ENCODE assay signal across 10 cellular contexts in the genomic region with DNA sequence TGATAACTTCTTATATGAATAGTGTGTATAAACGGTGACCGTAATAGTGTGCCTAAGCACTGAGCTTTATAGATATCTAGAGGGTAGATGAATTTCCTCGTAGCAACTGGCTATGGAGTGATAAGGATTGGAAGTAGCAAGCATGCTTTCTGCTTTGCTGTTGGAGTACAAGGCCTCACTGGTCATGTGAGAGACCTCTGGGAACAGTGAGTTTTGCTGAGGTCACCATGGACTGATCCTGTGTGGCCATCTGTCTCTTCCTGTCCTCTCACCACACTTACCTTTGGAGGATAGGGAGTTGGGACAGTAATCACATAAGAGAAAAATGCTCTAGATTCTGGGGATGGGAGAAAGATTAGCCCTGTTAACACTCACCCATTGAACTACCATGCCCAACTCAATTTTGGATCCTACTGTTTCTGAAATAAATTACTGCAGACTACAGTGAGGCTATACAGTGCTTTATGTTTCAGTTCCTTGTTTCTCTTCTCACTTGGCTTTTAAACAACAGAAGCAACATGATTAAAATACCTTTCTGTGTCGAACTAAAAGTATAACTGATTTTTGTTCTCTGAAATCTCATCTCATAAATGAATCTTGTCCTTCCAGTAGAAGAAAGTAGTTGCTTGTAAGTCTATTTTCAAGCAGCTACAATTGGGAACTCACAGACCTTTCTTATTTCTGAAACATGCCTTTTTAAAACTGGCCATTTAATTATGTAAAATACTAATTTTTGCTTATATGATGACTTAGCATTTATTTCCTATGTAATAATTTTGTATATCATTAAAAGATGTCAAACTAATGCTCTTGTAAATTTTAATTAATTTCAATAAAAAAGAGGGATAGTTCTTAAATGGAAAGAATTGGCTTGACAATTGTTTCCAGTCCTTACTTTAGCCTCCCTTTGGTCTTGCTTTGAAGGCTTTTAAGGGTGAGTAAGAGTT. TPM values are rescaled to one million over a fixed set of nuclear protein-coding genes. Genes with fewer than 3 reads are reported as not detected.
DNase-seq lines count a peak whose midpoint lies in the region; ATAC-seq and TF ChIP-seq lines count a peak whose summit lies in the region.
"Had no signal": no experiment of that assay in that cellular context is flagged by ENCODE, and none has a peak within 500 bp of the region (broad histone marks: within the 10 kb centered on the region; RNA-seq: fewer than 3 reads in every experiment).

No MANE protein-coding gene starts in this region.

- H2AFZ ChIP-seq in osteoblast (ENCODE audit: low read length), result no peak overlapping the region

- H3K9me3 ChIP-seq in osteoblast (ENCODE audit: low read depth, low read length) (no peaks in the 10 kb centered on the region), Caco-2 (no peaks in the 10 kb centered on the region), aorta (ENCODE audit: control insufficient read depth, low read length) (no peaks in the 10 kb centered on the region)
- H3K9me3 ChIP-seq in effector memory CD4-positive, alpha-beta T cell (ENCODE audit: control insufficient read depth, low read length), result no peaks in the 10 kb centered on the region

- H3K4me3 ChIP-seq in osteoblast (ENCODE audit: insufficient read depth, low read length) (no peak overlapping the region), Caco-2 (ENCODE audit: low read depth, low read length) (no peak overlapping the region), aorta (ENCODE audit: low read length in 2 of 2) (no peak overlapping the region)
- H3K4me3 ChIP-seq in effector memory CD4-positive, alpha-beta T cell (ENCODE audit: insufficient read depth, low read depth, low read length, poor library complexity, severe bottlenecking), result no peak overlapping the region

- H3K27ac Mint-ChIP-seq in Caco-2 (ENCODE audit: unreplicated experiment), result no peak overlapping the region

- ATAC-seq in GM18870 (IDR thresholded peaks at IDR 0.05; ENCODE audit: unreplicated experiment) (peak; percentile 81), GM21723 (IDR thresholded peaks at IDR 0.05; ENCODE audit: unreplicated experiment) (peak; percentile 90), HG03460 (IDR thresholded peaks at IDR 0.05; ENCODE audit: unreplicated experiment) (peak; percentile 78), aorta (ENCODE audit: low FRiP score) (no peak)

- H3K27ac ChIP-seq in osteoblast (ENCODE audit: low read depth, low read length), result no peak overlapping the region
- H3K27ac ChIP-seq in effector memory CD4-positive, alpha-beta T cell (ENCODE audit: insufficient read depth, low read length, poor library complexity, severe bottlenecking), result no peak overlapping the region
- H3K27ac ChIP-seq in aorta (ENCODE audit: low read depth in 1 of 2, low read length in 2 of 2), result no peak overlapping the region

- CTCF ChIA-PET in Caco-2 (lab: Charles Lee), result no interaction called here

- no peaks in the 10 kb centered on the region for H4K20me1 ChIP-seq in osteoblast (ENCODE audit: insufficient read depth, low read length)

- TF ChIP-seq CTCF in osteoblast (IDR thresholded peaks at IDR 0.05; ENCODE audit: extremely low read depth, low read depth, low read length), result no peak
- no peak for TF ChIP-seq CTCF in Caco-2 (IDR thresholded peaks at IDR 0.05; ENCODE audit: insufficient read depth in 1 of 2, low read depth in 1 of 2, low read length in 1 of 2, severe bottlenecking in 1 of 2, unreplicated experiment in 1 of 2)

- intact Hi-C loops in Caco-2 (cut with micrococcal nuclease; ENCODE audit: unreplicated experiment) (no loop called here), aorta (cut with DNase I) (no loop called here)

- no TSS peak for BruUV-seq in Caco-2 (replicated peaks; lab: Mats Ljungman, UMichigan)

- H3K36me3 ChIP-seq in osteoblast (ENCODE audit: insufficient read depth, low read length) (peaks cover 34% of the 10 kb centered on the region), Caco-2 (ENCODE audit: control insufficient read depth, insufficient read depth, low read length) (0 out of 2 replicates have a peak, but pooled peaks cover 2% of the 10 kb centered on the region), aorta (ENCODE audit: control insufficient read depth in 1 of 2, insufficient read depth in 2 of 2, low read length in 1 of 2) (peaks cover 2 to 6% of the 10 kb centered on the region in 2 donors)
- peaks cover 30% of the 10 kb centered on the region for H3K36me3 ChIP-seq in effector memory CD4-positive, alpha-beta T cell (ENCODE audit: control insufficient read depth, insufficient read depth, low read length)

- no peak overlapping the region for H3K4me3 Mint-ChIP-seq in Caco-2 (ENCODE audit: unreplicated experiment)

- H3K27me3 Mint-ChIP-seq in Caco-2 (ENCODE audit: insufficient read depth, unreplicated experiment), result no peaks in the 10 kb centered on the region

- H3K4me2 ChIP-seq in osteoblast (ENCODE audit: insufficient read depth, low read length), result no peak overlapping the region

- H3K4me1 ChIP-seq in osteoblast (ENCODE audit: insufficient read depth, low read length) (peaks cover under 1% of the 10 kb centered on the region), Caco-2 (no peaks in the 10 kb centered on the region), aorta (ENCODE audit: control insufficient read depth in 1 of 2, insufficient read depth in 2 of 2, low read length in 2 of 2) (peaks cover 0 to 2% of the 10 kb centered on the region in 2 donors)
- H3K4me1 ChIP-seq in effector memory CD4-positive, alpha-beta T cell (ENCODE audit: control insufficient read depth, insufficient read depth, low read length, poor library complexity, severe bottlenecking), result peaks cover under 1% of the 10 kb centered on the region

- peaks cover 30% of the 10 kb centered on the region for H3K79me2 ChIP-seq in osteoblast (ENCODE audit: insufficient read depth, low read length)

- H3K4me1 Mint-ChIP-seq in Caco-2 (ENCODE audit: low read depth, unreplicated experiment), result no peaks in the 10 kb centered on the region

- no peaks in the 10 kb centered on the region for H3K9me3 Mint-ChIP-seq in Caco-2 (ENCODE audit: unreplicated experiment)

- WGBS in aorta, 2 donors, result 90 to 91% methylated on average over 4 of the region's 4 CpGs

- H3K27me3 ChIP-seq in osteoblast (ENCODE audit: insufficient read depth, low read length) (no peaks in the 10 kb centered on the region), Caco-2 (replicated peaks; ENCODE audit: control insufficient read depth, insufficient read depth, low read length) (no peaks in the 10 kb centered on the region), aorta (ENCODE audit: control insufficient read depth in 1 of 2, insufficient read depth in 2 of 2, low read length in 1 of 2) (no peaks in the 10 kb centered on the region)
- no peaks in the 10 kb centered on the region for H3K27me3 ChIP-seq in effector memory CD4-positive, alpha-beta T cell (replicated peaks; ENCODE audit: control insufficient read depth, insufficient read depth, low read length, poor library complexity, severe bottlenecking)

- POLR2A ChIA-PET in Caco-2 (lab: Charles Lee), result no interaction called here

- H3K36me3 Mint-ChIP-seq in Caco-2 (ENCODE audit: insufficient read depth, unreplicated experiment), result peaks cover 63% of the 10 kb centered on the region

- DNase-seq in osteoblast (ENCODE audit: insufficient read length, low spot score, missing footprints) (peak; percentile 15), Caco-2 (no peak), aorta (no peak), NCI-H187 treated with DMSO at 0.1 percent for 48 hours (lab: John Stamatoyannopoulos, UW) (no peak)
- no peak for DNase-seq in effector memory CD4-positive, alpha-beta T cell
- DNase-seq: activated CD8-positive, alpha-beta memory T cell treated with anti-CD3 and anti-CD28 coated beads, Interleukin-2, amount 50 U/mL, for 4 hours; SHP77 had no signal

RNA-seq across cellular contexts. Expression of a gene that starts 8.3 kb away (rescaled TPM):
- total RNA-seq in osteoblast (50.1 and 55.4 TPM in 2 replicates), Caco-2 (2022) (40.6 and 44.7 TPM in 2 replicates), aorta (10 to 100 TPM; 24.3 to 26.9 TPM)
- polyA plus RNA-seq in aorta, result 10 to 100 TPM in 1 of 2 donors, 1 to 10 TPM in 1; 8.8 to 14.6 TPM
